8 cellular contexts compared by ENCODE assay signal in the genomic region with DNA sequence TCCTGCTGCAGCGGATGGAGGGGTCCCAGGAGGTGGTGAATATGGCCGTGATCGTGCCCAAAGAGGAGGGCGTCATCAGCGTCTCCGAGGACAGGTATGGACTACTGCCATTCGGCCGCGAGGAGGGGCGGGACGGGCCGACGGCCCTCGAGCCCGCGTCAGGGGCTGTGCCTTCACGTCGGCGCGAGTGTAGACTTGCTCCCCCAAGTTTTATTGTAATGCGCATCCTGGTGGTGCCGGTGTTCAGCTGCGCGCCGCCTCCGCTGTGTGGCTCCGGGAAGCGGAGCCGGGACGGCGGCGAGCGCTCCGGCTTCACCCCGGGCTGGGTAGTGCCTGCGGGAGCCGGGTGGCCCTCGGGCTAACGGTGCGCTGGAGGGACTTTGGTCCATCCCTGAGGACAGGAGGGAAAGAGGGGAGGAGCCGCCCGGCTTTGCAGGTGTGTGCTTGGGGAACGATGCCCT. TPM values are rescaled to one million over a fixed set of nuclear protein-coding genes. Genes with fewer than 3 reads are reported as not detected.
DNase-seq lines count a peak whose midpoint lies in the region; ATAC-seq and TF ChIP-seq lines count a peak whose summit lies in the region.

No MANE protein-coding gene starts in this region.

- no peak for DNase-seq in AG09319 (ENCODE audit: extremely low read depth, low read depth)
- peak; percentile 28 for DNase-seq in NCI-H82 treated with DMSO at 0.1 percent for 48 hours (lab: John Stamatoyannopoulos, UW; ENCODE audit: unreplicated experiment)
- DNase-seq in fibroblast of the aortic adventitia (ENCODE audit: low read depth): peak; percentile 49
- peak; percentile 53 for DNase-seq in neural crest cell (ENCODE audit: low read depth, low spot score)
- DNase-seq in substantia nigra (lab: John Stamatoyannopoulos, UW): peak in 30 of 49 donors; percentile 17 to 83 (median 52)

- ATAC-seq in GM18868 (IDR thresholded peaks at IDR 0.05; ENCODE audit: unreplicated experiment): peak; percentile 34
- peak; percentile 32 for ATAC-seq in HG03103 (IDR thresholded peaks at IDR 0.05; ENCODE audit: low read depth, unreplicated experiment)
- ATAC-seq in activated T-helper 17 cell treated with anti-CD3 and anti-CD28 coated beads, Interleukin-2, amount 50 U/mL, for 72 hours (replicated peaks): peak; percentile 33

- peak overlapping the region; percentile 93 for H3K27ac ChIP-seq in substantia nigra (ENCODE audit: low read depth, low read length, poor library complexity, severe bottlenecking)

- peak overlapping the region; percentile 94 for H3K4me3 ChIP-seq in fibroblast of the aortic adventitia (ENCODE audit: low read depth, low read length)

- no peaks in the 10 kb centered on the region for H3K27me3 Mint-ChIP-seq in activated T-helper 17 cell treated with anti-CD3 and anti-CD28 coated beads, Interleukin-2, amount 50 U/mL, for 72 hours
- H3K27me3 Mint-ChIP-seq in neural crest cell (ENCODE audit: low read depth): peaks cover 8% of the 10 kb centered on the region

- no peaks in the 10 kb centered on the region for H3K9me3 Mint-ChIP-seq in activated T-helper 17 cell treated with anti-CD3 and anti-CD28 coated beads, Interleukin-2, amount 50 U/mL, for 72 hours
- H3K9me3 Mint-ChIP-seq in neural crest cell: peaks cover 2% of the 10 kb centered on the region

- peak overlapping the region; percentile 99 for H3K27ac Mint-ChIP-seq in activated T-helper 17 cell treated with anti-CD3 and anti-CD28 coated beads, Interleukin-2, amount 50 U/mL, for 72 hours
- no peak overlapping the region for H3K27ac Mint-ChIP-seq in neural crest cell (ENCODE audit: unreplicated experiment)

- H3K4me3 Mint-ChIP-seq in activated T-helper 17 cell treated with anti-CD3 and anti-CD28 coated beads, Interleukin-2, amount 50 U/mL, for 72 hours: peak overlapping the region; percentile 100
- H3K4me3 Mint-ChIP-seq in neural crest cell: peak overlapping the region; percentile 90

- peaks cover 30% of the 10 kb centered on the region for H3K4me1 Mint-ChIP-seq in activated T-helper 17 cell treated with anti-CD3 and anti-CD28 coated beads, Interleukin-2, amount 50 U/mL, for 72 hours
- peaks cover 42% of the 10 kb centered on the region for H3K4me1 Mint-ChIP-seq in neural crest cell

- peaks cover 9% of the 10 kb centered on the region for H3K36me3 Mint-ChIP-seq in activated T-helper 17 cell treated with anti-CD3 and anti-CD28 coated beads, Interleukin-2, amount 50 U/mL, for 72 hours (ENCODE audit: low read depth)
- no peaks in the 10 kb centered on the region for H3K36me3 Mint-ChIP-seq in neural crest cell (ENCODE audit: low read depth)

- TF ChIP-seq CTCF in AG09319 (IDR thresholded peaks at IDR 0.05; ENCODE audit: low read depth, low read length) (peak; percentile 8; the same call in 1 of the 2 replicates), fibroblast of the aortic adventitia (IDR thresholded peaks at IDR 0.05; ENCODE audit: insufficient read depth, low read length) (peak; percentile 14), neural crest cell (conservative IDR thresholded peaks at IDR 0.05) (peak; percentile 21)

RNA-seq across cellular contexts. Expression of gene WDFY2, which starts 0.5 kb away (rescaled TPM):
- 10 to 100 TPM; 16.8 to 31.5 TPM for total RNA-seq in activated T-helper 17 cell treated with anti-CD3 and anti-CD28 coated beads, Interleukin-2, amount 50 U/mL, for 72 hours
- total RNA-seq in fibroblast of the aortic adventitia (ENCODE audit: low replicate concordance) (4.7 and 10.2 TPM in 2 replicates), neural crest cell (18.9 and 20.7 TPM in 2 replicates)
